In the genomic region with DNA sequence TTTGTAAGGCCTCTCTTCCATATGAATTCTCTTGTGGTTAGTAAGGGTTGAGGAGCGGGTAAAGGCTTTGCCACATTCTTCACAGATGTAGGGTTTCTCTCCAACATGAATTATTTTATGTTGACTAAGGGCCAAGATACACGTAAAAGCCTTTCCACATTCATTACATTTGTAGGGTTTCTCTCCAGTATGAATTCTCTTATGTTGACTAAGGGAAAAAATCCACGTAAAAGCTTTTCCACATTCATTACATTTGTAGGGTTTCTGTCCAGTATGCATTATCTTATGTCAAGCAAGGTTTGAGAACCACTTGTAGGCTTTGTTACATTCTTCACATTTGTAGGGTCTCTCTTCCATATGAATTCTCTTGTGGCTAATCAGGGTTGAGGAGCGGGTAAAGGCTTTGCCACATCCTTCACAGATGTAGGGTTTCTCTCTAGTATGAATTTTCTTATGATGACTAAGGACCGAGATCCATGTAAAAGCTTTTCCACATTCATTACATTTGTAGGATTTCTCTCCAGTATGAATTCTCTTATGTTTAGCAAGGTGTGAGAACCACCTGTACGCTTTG, we compare ENCODE assay signal across 7 cellular contexts.
"Had no signal": no experiment of that assay in that cellular context is flagged by ENCODE, and none has a peak within 500 bp of the region (broad histone marks: within the 10 kb centered on the region; RNA-seq: fewer than 3 reads in every experiment).

No MANE protein-coding gene starts in this region.

- ATAC-seq: GM23338, HepG2 had no signal

- H3K4me3 ChIP-seq: GM23338, HAP-1 had no signal

- FAIRE-seq: HepG2 had no signal

- H3K36me3 ChIP-seq: HAP-1 had no signal

- H3K27ac ChIP-seq: HL-60 had no signal

- DNase-seq: H7, HFFc6, KG1 had no signal

- H2AFZ ChIP-seq: GM23338 had no signal

- H3K4me1 ChIP-seq: HAP-1 had no signal

- H3K4me2 ChIP-seq: GM23338 had no signal
